Comparison of ENCODE assay signal across 13 cellular contexts in the genomic region with DNA sequence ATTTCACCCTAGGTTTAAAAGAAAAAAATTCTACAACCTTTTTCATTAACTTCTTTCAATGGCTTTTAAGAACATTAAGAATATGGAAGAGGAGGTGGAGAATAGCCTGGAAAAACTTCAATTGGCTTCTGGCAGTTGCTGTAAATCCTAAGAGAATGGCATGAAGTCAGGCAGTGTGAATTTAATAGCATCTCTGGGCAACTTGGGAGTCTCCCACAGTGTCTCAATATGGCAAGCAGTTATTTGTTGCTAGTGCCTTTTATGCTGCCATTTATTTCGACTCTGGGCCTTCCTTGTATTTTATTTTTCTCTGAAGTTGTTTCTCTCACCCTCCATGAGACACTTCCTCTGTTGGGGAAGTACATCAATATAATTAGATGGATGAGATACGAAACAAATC.
DNase-seq lines count a peak whose midpoint lies in the region; ATAC-seq lines count a peak whose summit lies in the region.
"Had no signal": no experiment of that assay in that cellular context is flagged by ENCODE, and none has a peak within 500 bp of the region (broad histone marks: within the 10 kb centered on the region; RNA-seq: fewer than 3 reads in every experiment).

No MANE protein-coding gene starts in this region.

- DNase-seq in NCI-H446 (lab: John Stamatoyannopoulos, UW) (peak; percentile 5 to 53), cerebellum (ENCODE audit: low spot score) (peak; percentile 26), retina (peak; percentile 0), NCI-H1930 (lab: John Stamatoyannopoulos, UW) (no peak), activated gamma-delta T cell treated with Interleukin-2 at 50 U/mL for 16 hours (no peak)
- DNase-seq: CD4-positive, CD25-positive, alpha-beta regulatory T cell; CD8-positive, alpha-beta T cell; DMS53; DMS79 treated with DMSO at 0.1 percent for 48 hours; GM23248; H9 had no signal

- ATAC-seq in GM19455 (IDR thresholded peaks at IDR 0.05; ENCODE audit: unreplicated experiment), result no peak
- ATAC-seq: CD8-positive, alpha-beta T cell; HCT116 had no signal

Comparison
In these comparisons a context has a peak if more than half of its experiments do, and no peak if none do; other contexts are left out.
1. DNase-seq: peak in NCI-H446 (2 of 2), cerebellum (single experiment) and retina (single experiment); none in NCI-H1930 (0 of 2) and activated gamma-delta T cell treated with Interleukin-2 at 50 U/mL for 16 hours (single experiment).